ENCODE assay signal across 21 cellular contexts in genomic region chr18:11811009-11811408, GRCh38. TPM values are rescaled to one million over a fixed set of nuclear protein-coding genes. Genes with fewer than 3 reads are reported as not detected.
A peak's percentile ranks its signal among the peaks of the same experiment; 100 is the strongest.
DNase-seq lines count a peak whose midpoint lies in the region; ATAC-seq, FAIRE-seq and TF ChIP-seq lines count a peak whose summit lies in the region.
"Had no signal": no experiment of that assay in that cellular context is flagged by ENCODE, and none has a peak within 500 bp of the region (broad histone marks: within the 10 kb centered on the region; RNA-seq: fewer than 3 reads in every experiment).

No MANE protein-coding gene starts in this region.

- TF ChIP-seq EP300 in H1 (IDR thresholded peaks at IDR 0.05; ENCODE audit: borderline replicate concordance in 1 of 2, low read depth in 2 of 2, low read length in 2 of 2), result no peak

- no peak overlapping the region for H2AFZ ChIP-seq in H1 (ENCODE audit: low read length)
- H2AFZ ChIP-seq: GM23338 had no signal

- POLR2A ChIA-PET in Caco-2 (lab: Charles Lee) (no interaction called here), H1 (lab: Charles Lee; ENCODE audit: partially characterized antibody) (interaction anchor here (0.8 kb wide), 1 partner anchor 18 kb away, joined by 3 read pairs; no protein-coding TSS in a partner anchor)
- POLR2A ChIA-PET in activated CD8-positive, alpha-beta T cell treated with anti-CD3 and anti-CD28 coated beads for 36 hours (lab: Charles Lee), result no interaction called here

- H3K27me3 Mint-ChIP-seq in Caco-2 (ENCODE audit: insufficient read depth, unreplicated experiment), result no peaks in the 10 kb centered on the region
- H3K27me3 Mint-ChIP-seq in nephron progenitor cell (ENCODE audit: low read depth, poor library complexity), result peaks cover 2% of the 10 kb centered on the region
- peaks cover 1% of the 10 kb centered on the region for H3K27me3 Mint-ChIP-seq in activated CD8-positive, alpha-beta T cell treated with anti-CD3 and anti-CD28 coated beads for 36 hours

- H2BK5ac ChIP-seq in H1 (ENCODE audit: low read depth, low read length), result peak overlapping the region; percentile 90; the same call in 1 of the 2 replicates

- H3K27ac ChIP-seq in H1 (ENCODE audit: low read depth, low read length), result no peak overlapping the region
- peak overlapping the region; percentile 27 for H3K27ac ChIP-seq in temporal lobe (ENCODE audit: low read depth, low read length)
- H3K27ac ChIP-seq: 22Rv1, A549, C4-2B had no signal

- no peak for TF ChIP-seq POLR2A in H1 (IDR thresholded peaks at IDR 0.05; ENCODE audit: control extremely low read depth in 1 of 2, low read depth in 2 of 2, low read length in 2 of 2)

- H3K4me1 Mint-ChIP-seq in Caco-2 (ENCODE audit: low read depth, unreplicated experiment) (peaks cover 42% of the 10 kb centered on the region), nephron progenitor cell (peaks cover 13% of the 10 kb centered on the region)
- H3K4me1 Mint-ChIP-seq in activated CD8-positive, alpha-beta T cell treated with anti-CD3 and anti-CD28 coated beads for 36 hours (ENCODE audit: low read depth), result no peaks in the 10 kb centered on the region

- no peak overlapping the region for H3K56ac ChIP-seq in H1 (replicated peaks; ENCODE audit: insufficient read length, low read depth, low read length)

- H2AK5ac ChIP-seq in H1 (ENCODE audit: low read depth, low read length), result no peak overlapping the region

- no peaks in the 10 kb centered on the region for H3K36me3 Mint-ChIP-seq in Caco-2 (ENCODE audit: insufficient read depth, unreplicated experiment)
- no peaks in the 10 kb centered on the region for H3K36me3 Mint-ChIP-seq in nephron progenitor cell (ENCODE audit: low read depth)
- H3K36me3 Mint-ChIP-seq in activated CD8-positive, alpha-beta T cell treated with anti-CD3 and anti-CD28 coated beads for 36 hours (ENCODE audit: low read depth), result no peaks in the 10 kb centered on the region

- peak overlapping the region; percentile 88 for H2BK20ac ChIP-seq in H1 (ENCODE audit: low read length)

- H3K23me2 ChIP-seq in H1 (ENCODE audit: low read depth, low read length), result no peaks in the 10 kb centered on the region

- no peak overlapping the region for H3K4me3 Mint-ChIP-seq in Caco-2 (ENCODE audit: unreplicated experiment)
- no peak overlapping the region for H3K4me3 Mint-ChIP-seq in nephron progenitor cell
- H3K4me3 Mint-ChIP-seq in activated CD8-positive, alpha-beta T cell treated with anti-CD3 and anti-CD28 coated beads for 36 hours, result no peak overlapping the region
- H3K4me3 Mint-ChIP-seq: CD4-positive, alpha-beta T cell; GM23338 had no signal

- no peaks in the 10 kb centered on the region for H3K9me3 ChIP-seq in Caco-2
- no peaks in the 10 kb centered on the region for H3K9me3 ChIP-seq in H1 (ENCODE audit: insufficient read depth in 2 of 2, low read depth in 1 of 2, low read length in 1 of 2)
- H3K9me3 ChIP-seq: A549 had no signal

- H3K27me3 ChIP-seq in Caco-2 (replicated peaks; ENCODE audit: control insufficient read depth, insufficient read depth, low read length), result no peaks in the 10 kb centered on the region
- H3K27me3 ChIP-seq in H1 (replicated peaks in 1 of 4; ENCODE audit: control insufficient read depth in 3 of 4, extremely low read depth in 1 of 4, insufficient read depth in 3 of 4, low read length in 3 of 4), result no peaks in the 10 kb centered on the region

- peak overlapping the region; percentile 80 for H3K27ac Mint-ChIP-seq in Caco-2 (ENCODE audit: unreplicated experiment)
- H3K27ac Mint-ChIP-seq in nephron progenitor cell, result peak overlapping the region; percentile 36
- no peak overlapping the region for H3K27ac Mint-ChIP-seq in activated CD8-positive, alpha-beta T cell treated with anti-CD3 and anti-CD28 coated beads for 36 hours
- H3K27ac Mint-ChIP-seq: CD4-positive, alpha-beta T cell; GM23338 had no signal

- ATAC-seq in HG02763 (IDR thresholded peaks at IDR 0.05; ENCODE audit: unreplicated experiment) (no peak), Right ventricle myocardium superior (ENCODE audit: poor library complexity) (no peak)
- ATAC-seq in activated CD8-positive, alpha-beta T cell treated with anti-CD3 and anti-CD28 coated beads for 36 hours, result no peak
- ATAC-seq: A549 had no signal

- intact Hi-C loops in Caco-2 (cut with micrococcal nuclease; ENCODE audit: unreplicated experiment) (no loop called here), Right ventricle myocardium superior (cut with DNase I) (no loop called here)
- intact Hi-C loops in activated CD8-positive, alpha-beta T cell treated with anti-CD3 and anti-CD28 coated beads for 36 hours (cut with micrococcal nuclease), result no loop called here

- H3K4me1 ChIP-seq in Caco-2 (peaks cover 55% of the 10 kb centered on the region), H1 (replicated peaks in 1 of 4; ENCODE audit: control insufficient read depth in 3 of 4, insufficient read depth in 4 of 4, low read length in 3 of 4) (peaks cover 16 to 32% (median 22%) of the 10 kb centered on the region in 4 experiments)

- no peaks in the 10 kb centered on the region for H3K9me3 Mint-ChIP-seq in Caco-2 (ENCODE audit: unreplicated experiment)
- no peaks in the 10 kb centered on the region for H3K9me3 Mint-ChIP-seq in nephron progenitor cell
- no peaks in the 10 kb centered on the region for H3K9me3 Mint-ChIP-seq in activated CD8-positive, alpha-beta T cell treated with anti-CD3 and anti-CD28 coated beads for 36 hours
- H3K9me3 Mint-ChIP-seq: CD4-positive, alpha-beta T cell; GM23338 had no signal

- H3K36me3 ChIP-seq in Caco-2 (ENCODE audit: control insufficient read depth, insufficient read depth, low read length) (no peaks in the 10 kb centered on the region), H1 (ENCODE audit: control insufficient read depth in 2 of 4, insufficient read depth in 4 of 4, low read length in 3 of 4) (no peaks in the 10 kb centered on the region)

- TF ChIP-seq CTCF in Caco-2 (IDR thresholded peaks at IDR 0.05; ENCODE audit: insufficient read depth in 1 of 2, low read depth in 1 of 2, low read length in 1 of 2, severe bottlenecking in 1 of 2, unreplicated experiment in 1 of 2) (no peak), H1 (IDR thresholded peaks at IDR 0.05; ENCODE audit: control extremely low read depth in 1 of 3, insufficient read depth in 1 of 3, low read depth in 1 of 3, low read length in 3 of 3) (no peak), nephron progenitor cell (IDR thresholded peaks at IDR 0.05) (no peak)
- TF ChIP-seq CTCF in activated CD8-positive, alpha-beta T cell treated with anti-CD3 and anti-CD28 coated beads for 36 hours (IDR thresholded peaks at IDR 0.05), result no peak

- H3K18ac ChIP-seq in H1 (ENCODE audit: extremely low read depth, low read length), result peak overlapping the region; percentile 79; the same call in 1 of the 2 replicates

- no TSS peak for BruUV-seq in Caco-2 (replicated peaks; lab: Mats Ljungman, UMichigan)

- H4K5ac ChIP-seq in H1 (ENCODE audit: insufficient read length, low read depth, low read length), result no peak overlapping the region

- DNase-seq in Caco-2, result no peak
- DNase-seq in H1 (ENCODE audit: low read depth in 1 of 2, low spot score in 2 of 2), result no peak
- DNase-seq in nephron progenitor cell, result no peak
- no peak for DNase-seq in Right ventricle myocardium superior
- DNase-seq in activated CD8-positive, alpha-beta T cell treated with anti-CD3 and anti-CD28 coated beads for 36 hours, result no peak
- DNase-seq: AML-193; CD4-positive, alpha-beta T cell; DMS153; DMS79; GDM1; H7; IMR-90; KBM-7 had no signal

- H4K20me1 ChIP-seq in H1 (replicated peaks in 1 of 2; ENCODE audit: control insufficient read depth in 1 of 2, insufficient read depth in 2 of 2, low read length in 2 of 2), result no peaks in the 10 kb centered on the region

- H2BK15ac ChIP-seq in H1 (ENCODE audit: low read length), result 0 out of 2 replicates have a peak overlapping the region, but pooled peaks have one; percentile 47

- no peak overlapping the region for H3K4me2 ChIP-seq in H1 (ENCODE audit: insufficient read depth in 1 of 2, low read depth in 2 of 2, low read length in 2 of 2)
- H3K4me2 ChIP-seq: A549 had no signal

- H3K4ac ChIP-seq in H1 (replicated peaks; ENCODE audit: insufficient read length, low read depth, low read length), result no peak overlapping the region

- peak overlapping the region; percentile 84 for H3K14ac ChIP-seq in H1 (ENCODE audit: insufficient read length)

- no peaks in the 10 kb centered on the region for H3K79me1 ChIP-seq in H1 (ENCODE audit: low read depth, low read length)

- H4K91ac ChIP-seq in H1 (replicated peaks; ENCODE audit: insufficient read length, low read length), result peak overlapping the region; percentile 93

- H2BK12ac ChIP-seq in H1 (ENCODE audit: low read depth, low read length), result no peak overlapping the region; the same call in 1 of the 2 replicates

- H3K4me3 ChIP-seq in Caco-2 (ENCODE audit: low read depth, low read length) (no peak overlapping the region), H1 (ENCODE audit: extremely low read depth in 1 of 4, insufficient read depth in 2 of 4, low read depth in 3 of 4, low read length in 4 of 4) (no peak overlapping the region)
- H3K4me3 ChIP-seq: A549, GM23338 had no signal

- CTCF ChIA-PET in Caco-2 (lab: Charles Lee) (interaction anchor here (2.6 kb wide), 1 partner anchor 29 kb away, joined by 11 read pairs; no protein-coding TSS in a partner anchor), H1 (lab: Charles Lee; ENCODE audit: partially characterized antibody) (interaction anchor here (1.2 to 1.7 kb wide), 6 partner anchors 13 to 156 kb away, joined by 3 to 5 read pairs (median 4); no protein-coding TSS in a partner anchor)
- CTCF ChIA-PET in activated CD8-positive, alpha-beta T cell treated with anti-CD3 and anti-CD28 coated beads for 36 hours (lab: Charles Lee), result no interaction called here

- FAIRE-seq in H1 (lab: Jason Lieb, UNC), result no peak
- FAIRE-seq: A549, GM12892, HTR-8/SVneo had no signal

- TF ChIP-seq RAD21 in H1 (IDR thresholded peaks at IDR 0.05 in 1 of 2, conservative IDR thresholded peaks at IDR 0.05 in 1 of 2; ENCODE audit: low read depth in 2 of 2, low read length in 2 of 2), result no peak

- H4K8ac ChIP-seq in H1 (ENCODE audit: extremely low read depth, insufficient read depth, low read length), result peak overlapping the region; percentile 63; the same call in 1 of the 2 replicates

- H2BK120ac ChIP-seq in H1 (replicated peaks; ENCODE audit: low read depth, low read length), result no peak overlapping the region

- no peak overlapping the region for H3K9ac ChIP-seq in H1 (replicated peaks in 1 of 4; ENCODE audit: extremely low read depth in 1 of 4, low read depth in 3 of 4, low read length in 3 of 4)

- 84% methylated on average over 11 of the region's 11 CpGs; no CpG with 5 or more reads in 1 of the 2 experiments for WGBS in H1 (ENCODE audit: extremely low coverage in 1 of 2, insufficient coverage in 1 of 2, insufficient read length in 1 of 2, insufficient replicate concordance in 2 of 2, low coverage in 1 of 2, low lambda C conversion rate in 2 of 2, missing lambda C conversion rate in 1 of 2), 2 experiments

- H3K79me2 ChIP-seq in H1 (ENCODE audit: control insufficient read depth in 1 of 2, insufficient read depth in 2 of 2, low read length in 2 of 2), result no peaks in the 10 kb centered on the region

- no peak overlapping the region for H3K23ac ChIP-seq in H1 (ENCODE audit: insufficient read length)

RNA-seq across cellular contexts. Expression of gene CHMP1B, which starts 40.2 kb away (rescaled TPM):
- total RNA-seq in Caco-2 (2022), result 45.2 and 56.5 TPM in 2 replicates
- total RNA-seq in H1 (2021; fragmentation: NEBNext Ultra II Directional; extraction: Animal tissue kit (Norgen Biotek cat#: 25700)), result 42.8 and 43.2 TPM in 2 replicates
- polyA plus RNA-seq in H1 (2011; rRNA removed), result 30.5 and 32.3 TPM in 2 replicates
- 47.4 TPM for polyA plus RNA-seq in H1 (2011; cell fraction: cytosol; rRNA removed)
- 20.3 TPM for polyA plus RNA-seq in H1 (2011; cell fraction: nucleus; rRNA removed)
- 31.2 to 43.4 TPM (median 35.0 TPM) in 4 replicates for polyA plus RNA-seq in H1 (2012, experiment 1 of 2)
- polyA plus RNA-seq in H1 (2012, experiment 2 of 2), result 9.4 TPM
- 30.5 TPM for polyA plus RNA-seq in H1 (2013, experiment 1 of 2)
- 30.2 TPM for polyA plus RNA-seq in H1 (2013, experiment 2 of 2)
- 20.1 and 22.6 TPM in 2 replicates for polyA minus RNA-seq in H1 (2011; rRNA and poly(A)+ RNA removed)
- 14.7 TPM for polyA minus RNA-seq in H1 (2011; cell fraction: cytosol; rRNA and poly(A)+ RNA removed)
- 16.3 TPM for polyA minus RNA-seq in H1 (2011; cell fraction: nucleus; rRNA and poly(A)+ RNA removed)
- total RNA-seq in temporal lobe, result 38.8 TPM
- total RNA-seq in Right ventricle myocardium superior, result 26.5 TPM
- total RNA-seq in activated CD8-positive, alpha-beta T cell treated with anti-CD3 and anti-CD28 coated beads for 36 hours, result 10 to 100 TPM; 24.8 to 25.8 TPM
